In the genomic region with DNA sequence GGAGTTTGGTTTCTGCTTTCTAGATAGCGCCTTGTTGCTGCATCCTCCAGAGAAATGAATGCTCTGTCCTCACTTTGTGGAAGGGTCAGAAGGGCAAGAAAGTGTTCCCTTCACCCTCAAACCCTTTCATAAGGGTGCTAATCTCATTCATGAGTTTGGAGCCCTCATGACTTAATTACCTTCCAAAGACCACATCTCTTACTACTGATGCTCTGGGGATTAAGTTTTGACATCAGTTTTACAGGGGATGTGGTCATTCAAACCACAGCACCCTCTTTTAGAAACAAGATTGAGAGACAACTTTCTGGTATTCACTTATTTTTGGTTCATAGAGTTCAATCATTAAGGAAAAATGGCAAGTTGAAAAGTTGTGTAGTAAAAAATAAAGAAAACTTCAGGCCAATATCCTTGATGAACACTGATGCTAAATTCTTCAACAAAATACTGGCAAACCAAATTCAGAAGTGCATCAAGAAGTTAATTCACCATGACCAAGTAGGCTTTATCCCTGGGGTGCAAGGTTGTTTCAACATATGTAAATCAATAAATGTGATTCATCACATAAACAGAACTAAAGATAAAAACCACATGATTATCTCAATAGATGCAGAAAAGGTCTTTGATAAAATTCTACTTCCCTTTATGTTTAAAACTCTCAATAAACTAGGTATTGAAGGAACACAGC, we compare ENCODE assay signal across 13 cellular contexts.
DNase-seq lines count a peak whose midpoint lies in the region; ATAC-seq and FAIRE-seq lines count a peak whose summit lies in the region.
"Had no signal": no experiment of that assay in that cellular context is flagged by ENCODE, and none has a peak within 500 bp of the region (broad histone marks: within the 10 kb centered on the region; RNA-seq: fewer than 3 reads in every experiment).

No MANE protein-coding gene starts in this region.

- peak; percentile 38 for FAIRE-seq in GM18507 (lab: Jason Lieb, UNC)

- H3K9me3 Mint-ChIP-seq in CD8-positive, alpha-beta memory T cell: peaks cover 6 to 15% (median 13%) of the 10 kb centered on the region in 5 donors

- peaks cover 0 to 6% (median 5%) of the 10 kb centered on the region in 3 donors for H3K4me1 Mint-ChIP-seq in CD8-positive, alpha-beta memory T cell

- H3K36me3 Mint-ChIP-seq in CD8-positive, alpha-beta memory T cell: peaks cover 14 to 39% (median 22%) of the 10 kb centered on the region in 3 donors

- CTCF ChIA-PET in CD8-positive, alpha-beta memory T cell (lab: Charles Lee): no interaction called here

- H3K4me3 ChIP-seq in CD8-positive, alpha-beta memory T cell (ENCODE audit: low read length): no peak overlapping the region

- no peak overlapping the region for H3K4me3 Mint-ChIP-seq in CD8-positive, alpha-beta memory T cell
- H3K4me3 Mint-ChIP-seq: stimulated activated naive CD8-positive, alpha-beta T cell treated with anti-CD3 and anti-CD28 coated beads, Interleukin-15, Interleukin-2, amounts not matched to agents 100 ng/mL and 50 ng/mL, for 24 hours had no signal

- ATAC-seq in GM21390 (IDR thresholded peaks at IDR 0.05; ENCODE audit: unreplicated experiment) (peak; percentile 64), HG03064 (IDR thresholded peaks at IDR 0.05; ENCODE audit: low read depth, unreplicated experiment) (peak; percentile 70)

- no peak overlapping the region for H3K27ac ChIP-seq in CD8-positive, alpha-beta memory T cell (ENCODE audit: low read depth, low read length)

- no peaks in the 10 kb centered on the region for H3K36me3 ChIP-seq in CD8-positive, alpha-beta memory T cell (ENCODE audit: insufficient read depth, low read length)

- peaks cover 0 to 3% of the 10 kb centered on the region in 2 donors for H3K27me3 Mint-ChIP-seq in CD8-positive, alpha-beta memory T cell
- H3K27me3 Mint-ChIP-seq: stimulated activated naive CD8-positive, alpha-beta T cell treated with anti-CD3 and anti-CD28 coated beads, Interleukin-15, Interleukin-2, amounts not matched to agents 100 ng/mL and 50 ng/mL, for 24 hours had no signal

- peaks cover 4% of the 10 kb centered on the region for H3K9me3 ChIP-seq in CD8-positive, alpha-beta memory T cell (ENCODE audit: low read length)

- H3K4me1 ChIP-seq in CD8-positive, alpha-beta memory T cell (ENCODE audit: insufficient read depth, low read length): no peaks in the 10 kb centered on the region

- no peak for DNase-seq in GM18507 (ENCODE audit: extremely low spot score, insufficient read length, low read depth)
- peak; percentile 21 for DNase-seq in NAMALWA (ENCODE audit: low spot score)
- DNase-seq in amniotic stem cell (lab: John Stamatoyannopoulos, UW): no peak
- no peak for DNase-seq in CD8-positive, alpha-beta memory T cell
- no peak for DNase-seq in NCI-H1048 (lab: John Stamatoyannopoulos, UW)
- DNase-seq in occipital lobe (lab: John Stamatoyannopoulos, UW): no peak
- DNase-seq: activated CD4-positive, alpha-beta T cell treated with anti-CD3 and anti-CD28 coated beads for 48 hours; IMR-90; stimulated activated CD4-positive, alpha-beta T cell treated with anti-CD3 and anti-CD28 coated beads, Interleukin-2, amount 100 ng/mL, for 24 hours; SW 1271 had no signal

- POLR2A ChIA-PET in CD8-positive, alpha-beta memory T cell (lab: Charles Lee): no interaction called here

- no peak overlapping the region for H3K27ac Mint-ChIP-seq in CD8-positive, alpha-beta memory T cell
- H3K27ac Mint-ChIP-seq: stimulated activated naive CD8-positive, alpha-beta T cell treated with anti-CD3 and anti-CD28 coated beads, Interleukin-15, Interleukin-2, amounts not matched to agents 100 ng/mL and 50 ng/mL, for 24 hours had no signal

- H3K27me3 ChIP-seq in CD8-positive, alpha-beta memory T cell (ENCODE audit: insufficient read depth, low read length, poor library complexity, severe bottlenecking): no peaks in the 10 kb centered on the region
